21 cellular contexts compared by ENCODE assay signal in the genomic region with DNA sequence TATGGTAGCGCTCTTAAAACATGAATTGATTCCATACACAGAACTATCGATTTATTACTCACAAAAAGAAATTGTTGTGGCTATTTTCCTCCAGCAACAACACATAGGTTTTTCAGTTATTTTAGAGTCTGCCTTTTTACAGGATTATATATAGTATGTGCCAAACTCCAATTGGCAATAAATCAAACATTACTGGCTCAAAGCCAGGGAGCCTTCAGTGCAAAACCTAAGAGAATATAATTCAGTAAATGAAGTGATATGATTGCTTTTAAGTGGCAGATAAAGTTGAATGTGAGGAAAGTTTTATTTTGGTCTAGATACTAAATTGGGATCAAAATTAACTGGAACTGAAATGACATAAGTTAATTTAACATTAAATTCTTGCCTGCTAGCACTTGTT.
DNase-seq lines count a peak whose midpoint lies in the region; ATAC-seq and TF ChIP-seq lines count a peak whose summit lies in the region.
"Had no signal": no experiment of that assay in that cellular context is flagged by ENCODE, and none has a peak within 500 bp of the region (broad histone marks: within the 10 kb centered on the region; RNA-seq: fewer than 3 reads in every experiment).

No MANE protein-coding gene starts in this region.

- DNase-seq in NCI-H1694 (lab: John Stamatoyannopoulos, UW) (peak; percentile 16), NCI-H1694 treated with DMSO at 0.1 percent for 48 hours (lab: John Stamatoyannopoulos, UW) (no peak), NCI-H446 (lab: John Stamatoyannopoulos, UW) (peak; percentile 56 to 79), dermis blood vessel endothelial cell (peak; percentile 39), retinal pigment epithelial cell (ENCODE audit: low read depth) (peak; percentile 58), iPS-NIHi7 (ENCODE audit: extremely low spot score) (no peak)
- DNase-seq in stimulated activated naive CD8-positive, alpha-beta T cell treated with anti-CD3 and anti-CD28 coated beads, Interleukin-15, Interleukin-2, amounts not matched to agents 100 U/mL and 50 U/mL, for 24 hours, result no peak
- DNase-seq: ACHN; AML-193; C1 segment of cervical spinal cord; CD8-positive, alpha-beta T cell; IMR-90; Karpas-422; MG63; NCI-H146; NCI-H2081; NCI-H69; SIG-M5; T-cell had no signal

- no peak overlapping the region for H3K4me3 ChIP-seq in retinal pigment epithelial cell (ENCODE audit: low read length)
- H3K4me3 ChIP-seq: MG63 had no signal

- TF ChIP-seq CTCF in retinal pigment epithelial cell (conservative IDR thresholded peaks at IDR 0.05; ENCODE audit: low read depth, low read length), result no peak

- ATAC-seq in GM18868 (IDR thresholded peaks at IDR 0.05; ENCODE audit: unreplicated experiment), result no peak
- no peak for ATAC-seq in stimulated activated naive CD8-positive, alpha-beta T cell treated with anti-CD3 and anti-CD28 coated beads, Interleukin-15, Interleukin-2, amounts not matched to agents 100 U/mL and 50 U/mL, for 24 hours
- ATAC-seq: CD8-positive, alpha-beta T cell; HCT116; T-cell had no signal

Comparison
In these comparisons a context has a peak if more than half of its experiments do, and no peak if none do; other contexts are left out.
1. DNase-seq: peak in NCI-H1694 (single experiment), NCI-H446 (2 of 2), dermis blood vessel endothelial cell (single experiment) and retinal pigment epithelial cell (single experiment); none in NCI-H1694 treated with DMSO at 0.1 percent for 48 hours (single experiment), iPS-NIHi7 (single experiment) and stimulated activated naive CD8-positive, alpha-beta T cell treated with anti-CD3 and anti-CD28 coated beads, Interleukin-15, Interleukin-2, amounts not matched to agents 100 U/mL and 50 U/mL, for 24 hours (single experiment).